In genomic region chr2:48070415-48070814, GRCh38 we compare ENCODE assay signal across 21 cellular contexts.
A peak's percentile ranks its signal among the peaks of the same experiment; 100 is the strongest.
DNase-seq lines count a peak whose midpoint lies in the region; ATAC-seq and TF ChIP-seq lines count a peak whose summit lies in the region.
"Had no signal": no experiment of that assay in that cellular context is flagged by ENCODE, and none has a peak within 500 bp of the region (broad histone marks: within the 10 kb centered on the region; RNA-seq: fewer than 3 reads in every experiment).

No MANE protein-coding gene starts in this region.

- no peak for TF ChIP-seq CTCF in osteoblast (IDR thresholded peaks at IDR 0.05; ENCODE audit: extremely low read depth, low read depth, low read length)
- TF ChIP-seq CTCF in gastrocnemius medialis (IDR thresholded peaks at IDR 0.05 in 4 of 5, conservative IDR thresholded peaks at IDR 0.05 in 1 of 5), result no peak

- H3K4me1 ChIP-seq in osteoblast (ENCODE audit: insufficient read depth, low read length), result no peaks in the 10 kb centered on the region
- H3K4me1 ChIP-seq in gastrocnemius medialis, result no peaks in the 10 kb centered on the region
- H3K4me1 ChIP-seq: A549, BLaER1, SJSA1 had no signal

- no peaks in the 10 kb centered on the region for H3K9me3 Mint-ChIP-seq in activated naive CD4-positive, alpha-beta T cell treated with anti-CD3 and anti-CD28 coated beads, Interleukin-2, amount 50 U/mL, for 72 hours
- H3K9me3 Mint-ChIP-seq: GM23338 had no signal

- no peak overlapping the region for H3K4me2 ChIP-seq in osteoblast (ENCODE audit: insufficient read depth, low read length)
- H3K4me2 ChIP-seq: A549, BLaER1, GM23338, PC-9 had no signal

- no peaks in the 10 kb centered on the region for H3K36me3 Mint-ChIP-seq in activated naive CD4-positive, alpha-beta T cell treated with anti-CD3 and anti-CD28 coated beads, Interleukin-2, amount 50 U/mL, for 72 hours
- H3K36me3 Mint-ChIP-seq: CD4-positive, alpha-beta memory T cell had no signal

- H3K9me3 ChIP-seq in osteoblast (ENCODE audit: low read depth, low read length), result no peaks in the 10 kb centered on the region
- no peaks in the 10 kb centered on the region for H3K9me3 ChIP-seq in gastrocnemius medialis
- H3K9me3 ChIP-seq: A549, BLaER1, SJSA1 had no signal

- in situ Hi-C loops in G401 (cut with HindIII; ENCODE audit: low sequenced_read_pairs) (no loop called here), gastrocnemius medialis (cut with MboI; ENCODE audit: low sequenced_read_pairs in 4 of 4) (no loop called here)

- H3K27me3 ChIP-seq in osteoblast (ENCODE audit: insufficient read depth, low read length) (peaks cover 3% of the 10 kb centered on the region), gastrocnemius medialis (no peaks in the 10 kb centered on the region)
- H3K27me3 ChIP-seq: BLaER1, SJSA1 had no signal

- no peak overlapping the region for H3K27ac Mint-ChIP-seq in activated naive CD4-positive, alpha-beta T cell treated with anti-CD3 and anti-CD28 coated beads, Interleukin-2, amount 50 U/mL, for 72 hours
- H3K27ac Mint-ChIP-seq: CD4-positive, alpha-beta memory T cell; GM23338 had no signal

- H3K4me3 ChIP-seq in osteoblast (ENCODE audit: insufficient read depth, low read length) (no peak overlapping the region), gastrocnemius medialis (no peak overlapping the region)
- H3K4me3 ChIP-seq: A549, BLaER1, GM23338, PC-9, SJSA1 had no signal

- no peaks in the 10 kb centered on the region for H3K36me3 ChIP-seq in osteoblast (ENCODE audit: insufficient read depth, low read length)
- H3K36me3 ChIP-seq in gastrocnemius medialis, result no peaks in the 10 kb centered on the region
- H3K36me3 ChIP-seq: BLaER1, SJSA1 had no signal

- H3K79me2 ChIP-seq in osteoblast (ENCODE audit: insufficient read depth, low read length), result no peaks in the 10 kb centered on the region

- no peak for ATAC-seq in gastrocnemius medialis
- ATAC-seq in activated naive CD4-positive, alpha-beta T cell treated with anti-CD3 and anti-CD28 coated beads, Interleukin-2, amount 50 U/mL, for 72 hours, result no peak
- ATAC-seq: A549, GM23338, HCT116 had no signal

- DNase-seq in G401 (ENCODE audit: low spot score), result peak; percentile 19
- DNase-seq in RKO (ENCODE audit: low spot score), result peak; percentile 13
- peak; percentile 73 for DNase-seq in epidermal melanocyte (ENCODE audit: insufficient read length, low spot score)
- DNase-seq in osteoblast (ENCODE audit: insufficient read length, low spot score, missing footprints), result peak; percentile 1
- DNase-seq in NOMO-1 (lab: John Stamatoyannopoulos, UW; ENCODE audit: unreplicated experiment in 2 of 2), result no peak
- no peak for DNase-seq in gastrocnemius medialis
- no peak for DNase-seq in activated naive CD4-positive, alpha-beta T cell treated with anti-CD3 and anti-CD28 coated beads, Interleukin-2, amount 50 U/mL, for 72 hours (ENCODE audit: low spot score in 2 of 2)
- no peak for DNase-seq in AML-193 (lab: John Stamatoyannopoulos, UW)
- DNase-seq: CD4-positive, alpha-beta memory T cell; DMS53; NCI-H1105; NCI-H1694; NCI-H2081 treated with DMSO at 0.1 percent for 48 hours; NCI-H510A; NCI-H774; PC-9 had no signal

- TF ChIP-seq POLR2A in gastrocnemius medialis (IDR thresholded peaks at IDR 0.05), result no peak

- H4K20me1 ChIP-seq in osteoblast (ENCODE audit: insufficient read depth, low read length), result no peaks in the 10 kb centered on the region
- H4K20me1 ChIP-seq: BLaER1 had no signal

- intact Hi-C loops in gastrocnemius medialis (cut with DNase I; ENCODE audit: low total_unique reads), result no loop called here

- H3K27ac ChIP-seq in osteoblast (ENCODE audit: low read depth, low read length), result no peak overlapping the region
- no peak overlapping the region for H3K27ac ChIP-seq in gastrocnemius medialis
- H3K27ac ChIP-seq: A549, BLaER1, PC-9, SJSA1 had no signal

- H2AFZ ChIP-seq in osteoblast (ENCODE audit: low read length), result no peak overlapping the region
- H2AFZ ChIP-seq: GM23338, PC-9 had no signal

Comparison
In these comparisons a context has a peak if more than half of its experiments do, and no peak if none do; other contexts are left out.
1. DNase-seq: peak in G401 (single experiment), RKO (single experiment), epidermal melanocyte (single experiment) and osteoblast (single experiment); none in NOMO-1 (0 of 2), gastrocnemius medialis (0 of 2), activated naive CD4-positive, alpha-beta T cell treated with anti-CD3 and anti-CD28 coated beads, Interleukin-2, amount 50 U/mL, for 72 hours (0 of 2) and AML-193 (0 of 2).